Comparison of ENCODE assay signal across 1 cellular context in the genomic region with DNA sequence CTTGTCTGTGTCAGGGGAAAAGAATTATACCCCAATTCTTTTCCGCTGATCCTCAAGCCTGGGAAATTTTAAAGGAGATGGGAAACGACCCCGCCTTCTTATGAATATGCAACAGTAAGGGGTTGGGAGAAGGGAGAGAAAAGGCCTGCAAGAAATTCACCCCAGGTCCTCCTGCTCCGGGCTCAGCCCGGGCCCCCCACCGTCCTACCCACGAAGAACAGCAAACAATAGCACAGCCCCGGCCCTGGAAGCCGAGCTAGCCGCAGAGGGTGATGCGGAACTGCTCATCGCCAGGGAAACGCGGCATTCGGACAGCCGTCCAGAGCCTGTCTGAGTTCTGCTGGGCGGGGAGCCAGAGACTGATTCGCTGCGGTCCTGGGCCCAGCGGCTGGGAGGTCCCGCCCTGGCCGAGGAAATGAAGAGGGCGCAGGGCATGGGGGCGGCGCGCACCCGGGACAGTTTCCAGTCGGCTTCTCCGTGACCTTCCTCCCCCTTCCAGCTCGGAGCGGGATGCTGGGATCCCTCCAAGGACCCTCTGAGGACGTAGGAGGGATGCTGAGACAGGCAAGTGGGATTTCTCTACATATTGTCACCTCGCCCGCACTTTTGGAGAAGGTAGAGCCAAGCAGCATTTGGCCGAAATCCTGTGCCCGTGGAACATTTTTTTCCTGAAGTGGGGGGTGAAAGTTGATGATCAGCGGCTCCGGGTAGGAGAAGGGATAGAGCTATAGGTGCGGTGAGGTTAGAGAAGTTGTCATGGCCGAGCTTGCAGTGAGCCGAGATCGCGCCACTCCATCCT.
TF ChIP-seq lines count a peak whose summit lies in the region.

No MANE protein-coding gene starts in this region.

TF ChIP-seq in WTC11, 78 proteins besides CTCF, POLR2A, EP300 and RAD21 (continued from another document):
- TF ChIP-seq, protein P1, sequence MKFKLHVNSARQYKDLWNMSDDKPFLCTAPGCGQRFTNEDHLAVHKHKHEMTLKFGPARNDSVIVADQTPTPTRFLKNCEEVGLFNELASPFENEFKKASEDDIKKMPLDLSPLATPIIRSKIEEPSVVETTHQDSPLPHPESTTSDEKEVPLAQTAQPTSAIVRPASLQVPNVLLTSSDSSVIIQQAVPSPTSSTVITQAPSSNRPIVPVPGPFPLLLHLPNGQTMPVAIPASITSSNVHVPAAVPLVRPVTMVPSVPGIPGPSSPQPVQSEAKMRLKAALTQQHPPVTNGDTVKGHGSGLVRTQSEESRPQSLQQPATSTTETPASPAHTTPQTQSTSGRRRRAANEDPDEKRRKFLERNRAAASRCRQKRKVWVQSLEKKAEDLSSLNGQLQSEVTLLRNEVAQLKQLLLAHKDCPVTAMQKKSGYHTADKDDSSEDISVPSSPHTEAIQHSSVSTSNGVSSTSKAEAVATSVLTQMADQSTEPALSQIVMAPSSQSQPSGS (CRISPR knock-in tag; IDR thresholded peaks at IDR 0.05; ENCODE audit: borderline replicate concordance, low read depth) = no peak
- TF ChIP-seq SP1 (CRISPR knock-in tag; conservative IDR thresholded peaks at IDR 0.05) (no peak), JAZF1 (CRISPR knock-in tag; IDR thresholded peaks at IDR 0.05) (no peak), MYBL2 (CRISPR knock-in tag; IDR thresholded peaks at IDR 0.05) (no peak), NFATC4 (CRISPR knock-in tag; IDR thresholded peaks at IDR 0.05) (no peak), SMAD4 (CRISPR knock-in tag; IDR thresholded peaks at IDR 0.05) (no peak), ZNF263 (CRISPR knock-in tag; IDR thresholded peaks at IDR 0.05; ENCODE audit: low read depth) (no peak), SOX15 (CRISPR knock-in tag; IDR thresholded peaks at IDR 0.05) (no peak), TEAD4 (CRISPR knock-in tag; IDR thresholded peaks at IDR 0.05) (no peak), ZNF232 (CRISPR knock-in tag; IDR thresholded peaks at IDR 0.05) (no peak), FOXK1 (CRISPR knock-in tag; IDR thresholded peaks at IDR 0.05) (no peak), FOXJ3 (CRISPR knock-in tag; IDR thresholded peaks at IDR 0.05; ENCODE audit: borderline replicate concordance) (no peak), NFYB (CRISPR knock-in tag; conservative IDR thresholded peaks at IDR 0.05; ENCODE audit: low read depth) (no peak), ZNF121 (CRISPR knock-in tag; IDR thresholded peaks at IDR 0.05) (no peak), HMGA2 (CRISPR knock-in tag; IDR thresholded peaks at IDR 0.05) (no peak), TEAD1 (CRISPR knock-in tag; IDR thresholded peaks at IDR 0.05) (no peak)
- TF ChIP-seq, protein P2, sequence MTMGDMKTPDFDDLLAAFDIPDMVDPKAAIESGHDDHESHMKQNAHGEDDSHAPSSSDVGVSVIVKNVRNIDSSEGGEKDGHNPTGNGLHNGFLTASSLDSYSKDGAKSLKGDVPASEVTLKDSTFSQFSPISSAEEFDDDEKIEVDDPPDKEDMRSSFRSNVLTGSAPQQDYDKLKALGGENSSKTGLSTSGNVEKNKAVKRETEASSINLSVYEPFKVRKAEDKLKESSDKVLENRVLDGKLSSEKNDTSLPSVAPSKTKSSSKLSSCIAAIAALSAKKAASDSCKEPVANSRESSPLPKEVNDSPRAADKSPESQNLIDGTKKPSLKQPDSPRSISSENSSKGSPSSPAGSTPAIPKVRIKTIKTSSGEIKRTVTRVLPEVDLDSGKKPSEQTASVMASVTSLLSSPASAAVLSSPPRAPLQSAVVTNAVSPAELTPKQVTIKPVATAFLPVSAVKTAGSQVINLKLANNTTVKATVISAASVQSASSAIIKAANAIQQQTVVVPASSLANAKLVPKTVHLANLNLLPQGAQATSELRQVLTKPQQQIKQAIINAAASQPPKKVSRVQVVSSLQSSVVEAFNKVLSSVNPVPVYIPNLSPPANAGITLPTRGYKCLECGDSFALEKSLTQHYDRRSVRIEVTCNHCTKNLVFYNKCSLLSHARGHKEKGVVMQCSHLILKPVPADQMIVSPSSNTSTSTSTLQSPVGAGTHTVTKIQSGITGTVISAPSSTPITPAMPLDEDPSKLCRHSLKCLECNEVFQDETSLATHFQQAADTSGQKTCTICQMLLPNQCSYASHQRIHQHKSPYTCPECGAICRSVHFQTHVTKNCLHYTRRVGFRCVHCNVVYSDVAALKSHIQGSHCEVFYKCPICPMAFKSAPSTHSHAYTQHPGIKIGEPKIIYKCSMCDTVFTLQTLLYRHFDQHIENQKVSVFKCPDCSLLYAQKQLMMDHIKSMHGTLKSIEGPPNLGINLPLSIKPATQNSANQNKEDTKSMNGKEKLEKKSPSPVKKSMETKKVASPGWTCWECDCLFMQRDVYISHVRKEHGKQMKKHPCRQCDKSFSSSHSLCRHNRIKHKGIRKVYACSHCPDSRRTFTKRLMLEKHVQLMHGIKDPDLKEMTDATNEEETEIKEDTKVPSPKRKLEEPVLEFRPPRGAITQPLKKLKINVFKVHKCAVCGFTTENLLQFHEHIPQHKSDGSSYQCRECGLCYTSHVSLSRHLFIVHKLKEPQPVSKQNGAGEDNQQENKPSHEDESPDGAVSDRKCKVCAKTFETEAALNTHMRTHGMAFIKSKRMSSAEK (CRISPR knock-in tag; IDR thresholded peaks at IDR 0.05; ENCODE audit: borderline replicate concordance) = no peak
- TF ChIP-seq, protein P3, sequence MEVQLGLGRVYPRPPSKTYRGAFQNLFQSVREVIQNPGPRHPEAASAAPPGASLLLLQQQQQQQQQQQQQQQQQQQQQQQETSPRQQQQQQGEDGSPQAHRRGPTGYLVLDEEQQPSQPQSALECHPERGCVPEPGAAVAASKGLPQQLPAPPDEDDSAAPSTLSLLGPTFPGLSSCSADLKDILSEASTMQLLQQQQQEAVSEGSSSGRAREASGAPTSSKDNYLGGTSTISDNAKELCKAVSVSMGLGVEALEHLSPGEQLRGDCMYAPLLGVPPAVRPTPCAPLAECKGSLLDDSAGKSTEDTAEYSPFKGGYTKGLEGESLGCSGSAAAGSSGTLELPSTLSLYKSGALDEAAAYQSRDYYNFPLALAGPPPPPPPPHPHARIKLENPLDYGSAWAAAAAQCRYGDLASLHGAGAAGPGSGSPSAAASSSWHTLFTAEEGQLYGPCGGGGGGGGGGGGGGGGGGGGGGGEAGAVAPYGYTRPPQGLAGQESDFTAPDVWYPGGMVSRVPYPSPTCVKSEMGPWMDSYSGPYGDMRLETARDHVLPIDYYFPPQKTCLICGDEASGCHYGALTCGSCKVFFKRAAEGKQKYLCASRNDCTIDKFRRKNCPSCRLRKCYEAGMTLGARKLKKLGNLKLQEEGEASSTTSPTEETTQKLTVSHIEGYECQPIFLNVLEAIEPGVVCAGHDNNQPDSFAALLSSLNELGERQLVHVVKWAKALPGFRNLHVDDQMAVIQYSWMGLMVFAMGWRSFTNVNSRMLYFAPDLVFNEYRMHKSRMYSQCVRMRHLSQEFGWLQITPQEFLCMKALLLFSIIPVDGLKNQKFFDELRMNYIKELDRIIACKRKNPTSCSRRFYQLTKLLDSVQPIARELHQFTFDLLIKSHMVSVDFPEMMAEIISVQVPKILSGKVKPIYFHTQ (CRISPR knock-in tag; IDR thresholded peaks at IDR 0.05) = no peak
- TF ChIP-seq, protein P4, sequence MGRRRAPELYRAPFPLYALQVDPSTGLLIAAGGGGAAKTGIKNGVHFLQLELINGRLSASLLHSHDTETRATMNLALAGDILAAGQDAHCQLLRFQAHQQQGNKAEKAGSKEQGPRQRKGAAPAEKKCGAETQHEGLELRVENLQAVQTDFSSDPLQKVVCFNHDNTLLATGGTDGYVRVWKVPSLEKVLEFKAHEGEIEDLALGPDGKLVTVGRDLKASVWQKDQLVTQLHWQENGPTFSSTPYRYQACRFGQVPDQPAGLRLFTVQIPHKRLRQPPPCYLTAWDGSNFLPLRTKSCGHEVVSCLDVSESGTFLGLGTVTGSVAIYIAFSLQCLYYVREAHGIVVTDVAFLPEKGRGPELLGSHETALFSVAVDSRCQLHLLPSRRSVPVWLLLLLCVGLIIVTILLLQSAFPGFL (CRISPR knock-in tag; IDR thresholded peaks at IDR 0.05; ENCODE audit: borderline replicate concordance) = no peak
